In the genomic region with DNA sequence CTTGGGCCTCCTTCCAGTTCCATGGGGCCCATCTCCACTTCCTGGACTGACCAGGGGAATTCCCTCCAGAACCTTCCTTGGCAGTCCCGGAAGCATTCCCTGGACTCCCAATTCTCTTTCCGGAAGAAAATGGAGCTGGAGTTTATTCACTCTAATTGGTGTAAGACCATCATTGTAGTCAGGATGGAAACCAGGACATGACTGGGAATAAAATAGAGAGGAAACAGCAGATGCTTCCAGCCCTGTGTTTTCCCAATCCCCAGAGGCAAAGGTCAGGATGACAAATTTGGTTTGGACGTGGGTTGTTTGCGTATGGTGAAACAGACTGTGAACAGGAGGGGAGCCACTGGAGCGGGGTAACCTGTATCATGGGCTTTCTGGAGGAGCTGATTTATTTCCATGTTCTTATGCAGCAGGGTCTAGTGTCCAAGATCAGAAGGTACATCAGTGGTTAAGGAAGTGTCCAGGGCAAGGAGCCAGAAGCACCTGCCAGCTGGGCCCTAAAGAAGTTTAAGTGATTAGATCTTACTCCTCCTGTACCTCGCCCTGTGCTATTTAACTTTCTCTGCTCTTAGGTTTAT, we compare ENCODE assay signal across 20 cellular contexts. TPM values are rescaled to one million over a fixed set of nuclear protein-coding genes. Genes with fewer than 3 reads are reported as not detected.
"Had no signal": no experiment of that assay in that cellular context is flagged by ENCODE, and none has a peak within 500 bp of the region (broad histone marks: within the 10 kb centered on the region; RNA-seq: fewer than 3 reads in every experiment).

No MANE protein-coding gene starts in this region.

- H3K27me3 Mint-ChIP-seq: activated CD4-positive, alpha-beta memory T cell treated with anti-CD3 and anti-CD28 coated beads for 36 hours; naive thymus-derived CD4-positive, alpha-beta T cell had no signal

- H3K4me1 Mint-ChIP-seq: activated B cell treated with CpG ODN at 0.5 μM for 24 hours, endodermal cell had no signal

- H3K27ac Mint-ChIP-seq: activated B cell treated with CpG ODN at 0.5 μM for 24 hours; activated CD4-positive, alpha-beta memory T cell treated with anti-CD3 and anti-CD28 coated beads for 36 hours; activated naive CD8-positive, alpha-beta T cell; activated T-helper 1 cell treated with anti-CD3 and anti-CD28 coated beads, Interleukin-12 subunit alpha, Interleukin-12 subunit beta, Interleukin-2, Interleukin-4 antibody, amounts not matched to agents 30 ng/mL and 10 ng/mL and 1 ng/mL, durations not matched to agents 14 hours and 24 hours and 36 hours; endodermal cell; naive thymus-derived CD4-positive, alpha-beta T cell had no signal

- H3K27me3 ChIP-seq: cardiac muscle cell, left lung, thyroid gland had no signal

- H3K27ac ChIP-seq: cardiac muscle cell, epithelial cell of prostate, left lung, thyroid gland had no signal

- H3K36me3 ChIP-seq: cardiac muscle cell, left lung, thyroid gland had no signal

- DNase-seq: activated B cell treated with CpG ODN at 0.5 μM for 24 hours; activated CD4-positive, alpha-beta memory T cell treated with anti-CD3 and anti-CD28 coated beads for 36 hours; activated CD4-positive, alpha-beta T cell treated with anti-CD3 and anti-CD28 coated beads for 4 hours; activated gamma-delta T cell treated with Interleukin-2 at 50 U/mL for 16 hours; activated T-cell treated with anti-CD3 and anti-CD28 coated beads for 4 hours; amniotic stem cell; endodermal cell; head of caudate nucleus; left lung; naive thymus-derived CD4-positive, alpha-beta T cell; stimulated activated CD4-positive, alpha-beta T cell treated with anti-CD3 and anti-CD28 coated beads, Interleukin-12 subunit alpha, Interleukin-12 subunit beta, amount 100 ng/mL, for 4 hours; stimulated activated CD4-positive, alpha-beta T cell treated with anti-CD3 and anti-CD28 coated beads, Interleukin-1b, Interleukin-23, amount 100 ng/mL, for 48 hours; stimulated activated CD8-positive, alpha-beta memory T cell treated with anti-CD3 and anti-CD28 coated beads, Interleukin-4, amount 100 ng/mL, for 48 hours; stimulated activated naive CD4-positive, alpha-beta T cell treated with Interleukin-2 at 50 U/mL for 16 hours; SW 1271; thyroid gland had no signal

- H3K4me1 ChIP-seq: left lung, thyroid gland had no signal

- H3K4me3 ChIP-seq: cardiac muscle cell, left lung, thyroid gland had no signal

- H3K9me3 ChIP-seq: left lung, thyroid gland had no signal

- ATAC-seq: left lung; naive thymus-derived CD4-positive, alpha-beta T cell had no signal

- H3K4me3 Mint-ChIP-seq: activated B cell treated with CpG ODN at 0.5 μM for 24 hours; activated CD4-positive, alpha-beta memory T cell treated with anti-CD3 and anti-CD28 coated beads for 36 hours; activated naive CD8-positive, alpha-beta T cell; activated T-helper 1 cell treated with anti-CD3 and anti-CD28 coated beads, Interleukin-12 subunit alpha, Interleukin-12 subunit beta, Interleukin-2, Interleukin-4 antibody, amounts not matched to agents 30 ng/mL and 10 ng/mL and 1 ng/mL, durations not matched to agents 14 hours and 24 hours and 36 hours; endodermal cell; naive thymus-derived CD4-positive, alpha-beta T cell had no signal

- H3K36me3 Mint-ChIP-seq: activated CD4-positive, alpha-beta memory T cell treated with anti-CD3 and anti-CD28 coated beads for 36 hours; activated naive CD8-positive, alpha-beta T cell had no signal

RNA-seq across cellular contexts. Expression of gene ABCC11, which starts 11.7 kb away (rescaled TPM):
- total RNA-seq: activated B cell treated with CpG ODN at 0.5 μM for 24 hours; activated T-helper 1 cell treated with anti-CD3 and anti-CD28 coated beads, Interleukin-12 subunit alpha, Interleukin-12 subunit beta, Interleukin-2, Interleukin-4 antibody, amounts not matched to agents 30 ng/mL and 10 ng/mL and 1 ng/mL, durations not matched to agents 14 hours and 24 hours and 36 hours had no signal
- polyA plus RNA-seq: naive thymus-derived CD4-positive, alpha-beta T cell had no signal
